1 cellular context compared by ENCODE assay signal in the genomic region with DNA sequence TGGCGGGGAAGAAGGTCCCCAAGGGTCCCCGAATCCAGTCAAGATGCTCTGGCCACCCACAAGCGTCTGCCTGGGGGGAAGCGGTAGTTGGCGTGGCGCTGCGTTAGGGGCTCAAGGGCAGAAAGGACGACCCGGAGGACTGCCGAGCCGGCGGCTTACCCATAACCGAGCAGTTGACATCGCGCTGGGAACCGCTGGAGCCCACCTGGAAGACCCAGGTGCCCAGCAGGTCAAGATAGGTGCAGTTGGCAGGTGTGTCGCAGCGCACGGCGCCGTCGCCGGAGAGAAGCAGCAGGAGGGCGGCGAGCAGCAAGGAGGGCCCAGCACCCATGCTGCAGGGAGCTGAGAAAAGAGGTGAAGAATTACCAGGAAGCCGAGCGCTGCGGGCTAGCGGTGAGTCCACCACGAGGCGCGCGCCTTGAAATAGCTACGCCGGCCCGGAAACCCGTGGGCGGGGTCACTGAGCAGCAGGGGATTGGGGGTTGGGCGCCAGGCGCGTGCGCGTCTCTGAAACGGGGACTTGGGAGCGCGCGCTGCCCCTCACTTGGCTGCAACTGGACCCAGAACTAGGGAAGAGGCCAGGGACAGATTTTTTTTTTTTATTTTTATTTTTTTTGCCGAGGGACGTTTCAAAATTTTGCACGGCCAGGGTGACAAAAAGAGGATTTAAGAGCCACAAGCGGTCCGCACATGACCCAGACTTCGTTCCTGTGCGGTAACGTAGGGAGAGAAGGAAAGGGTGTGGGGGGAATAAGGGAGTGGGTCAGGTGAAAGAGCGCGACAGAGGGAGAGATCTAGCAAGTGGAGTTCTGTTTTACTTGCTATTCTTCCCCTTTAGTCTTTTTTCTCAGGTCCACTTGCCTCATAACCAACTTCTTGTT.
TF ChIP-seq lines count a peak whose summit lies in the region.

Gene CTSC, minus strand, starts transcription at position 395 of the 881 bp plus-strand sequence. Its CDS starts 64 bp downstream, at position 331.

TF ChIP-seq in HEK293, 187 proteins besides CTCF, POLR2A, EP300 and RAD21 (continued from another document and continues in another):
- TF ChIP-seq ZNF488 (tag by site-specific recombination; IDR thresholded peaks at IDR 0.05) (no peak), ZIC2 (tag by site-specific recombination; IDR thresholded peaks at IDR 0.05) (peak; percentile 89), SP2 (tag by site-specific recombination; IDR thresholded peaks at IDR 0.05) (peak; percentile 44), GFI1B (tag by site-specific recombination; IDR thresholded peaks at IDR 0.05) (no peak), ZNF239 (tag by site-specific recombination; IDR thresholded peaks at IDR 0.05) (no peak), SCRT2 (tag by site-specific recombination; IDR thresholded peaks at IDR 0.05) (no peak), ZNF366 (tag by site-specific recombination; conservative IDR thresholded peaks at IDR 0.05) (peak; percentile 37; the same call in 1 of the 2 replicates), ZNF560 (tag by site-specific recombination; IDR thresholded peaks at IDR 0.05; ENCODE audit: borderline replicate concordance) (no peak), BCL11A (tag by site-specific recombination; IDR thresholded peaks at IDR 0.05; ENCODE audit: low read depth) (no peak), KLF16 (tag by site-specific recombination; IDR thresholded peaks at IDR 0.05) (peak; percentile 32; the same call in 1 of the 2 replicates), KLF9 (tag by site-specific recombination; IDR thresholded peaks at IDR 0.05; ENCODE audit: low read depth) (peak; percentile 76), ZNF169 (tag by site-specific recombination; IDR thresholded peaks at IDR 0.05) (no peak), PRDM10 (tag by site-specific recombination; IDR thresholded peaks at IDR 0.05) (no peak; the same call in 1 of the 2 replicates), REPIN1 (tag by site-specific recombination; IDR thresholded peaks at IDR 0.05; ENCODE audit: low read depth) (no peak), ZNF558 (tag by site-specific recombination; IDR thresholded peaks at IDR 0.05) (no peak), RBAK (tag by site-specific recombination; IDR thresholded peaks at IDR 0.05) (no peak), ZBTB1 (tag by site-specific recombination; IDR thresholded peaks at IDR 0.05) (no peak), ZNF394 (tag by site-specific recombination; IDR thresholded peaks at IDR 0.05; ENCODE audit: borderline replicate concordance) (no peak; the same call in 1 of the 2 replicates), ZNF140 (tag by site-specific recombination; IDR thresholded peaks at IDR 0.05) (no peak), ZNF184 (tag by site-specific recombination; IDR thresholded peaks at IDR 0.05) (0 out of 2 replicates have a peak, but pooled peaks have one; percentile 24), ZNF223 (tag by site-specific recombination; IDR thresholded peaks at IDR 0.05) (no peak), SP3 (tag by site-specific recombination; IDR thresholded peaks at IDR 0.05) (0 out of 2 replicates have a peak, but pooled peaks have one; percentile 19), ZNF585B (tag by site-specific recombination; IDR thresholded peaks at IDR 0.05) (no peak), ZNF202 (tag by site-specific recombination; IDR thresholded peaks at IDR 0.05; ENCODE audit: borderline replicate concordance) (no peak), ZBTB26 (tag by site-specific recombination; optimal IDR thresholded peaks at IDR 0.05) (peak; percentile 87), ZSCAN23 (tag by site-specific recombination; IDR thresholded peaks at IDR 0.05) (no peak), ZNF777 (tag by site-specific recombination; IDR thresholded peaks at IDR 0.05; ENCODE audit: borderline replicate concordance) (no peak), ZFP37 (tag by site-specific recombination; IDR thresholded peaks at IDR 0.05) (peak; percentile 82), IKZF3 (tag by site-specific recombination; IDR thresholded peaks at IDR 0.05) (no peak), ZNF792 (tag by site-specific recombination; IDR thresholded peaks at IDR 0.05) (no peak), PRDM6 (tag by site-specific recombination; IDR thresholded peaks at IDR 0.05) (no peak), ZBTB7A (tag by site-specific recombination; IDR thresholded peaks at IDR 0.05; ENCODE audit: low read depth) (no peak), ZNF350 (tag by site-specific recombination; IDR thresholded peaks at IDR 0.05) (no peak), ZNF843 (tag by site-specific recombination; IDR thresholded peaks at IDR 0.05) (no peak), ZFP3 (tag by site-specific recombination; IDR thresholded peaks at IDR 0.05; ENCODE audit: low read depth) (no peak), ZBTB20 (tag by site-specific recombination; IDR thresholded peaks at IDR 0.05) (0 out of 2 replicates have a peak, but pooled peaks have one; percentile 33), ZNF174 (tag by site-specific recombination; IDR thresholded peaks at IDR 0.05) (no peak), ZNF791 (tag by site-specific recombination; IDR thresholded peaks at IDR 0.05) (no peak), PRDM2 (tag by site-specific recombination; IDR thresholded peaks at IDR 0.05; ENCODE audit: borderline replicate concordance) (no peak), ZNF658 (tag by site-specific recombination; IDR thresholded peaks at IDR 0.05) (no peak)
- TF ChIP-seq, protein P1, sequence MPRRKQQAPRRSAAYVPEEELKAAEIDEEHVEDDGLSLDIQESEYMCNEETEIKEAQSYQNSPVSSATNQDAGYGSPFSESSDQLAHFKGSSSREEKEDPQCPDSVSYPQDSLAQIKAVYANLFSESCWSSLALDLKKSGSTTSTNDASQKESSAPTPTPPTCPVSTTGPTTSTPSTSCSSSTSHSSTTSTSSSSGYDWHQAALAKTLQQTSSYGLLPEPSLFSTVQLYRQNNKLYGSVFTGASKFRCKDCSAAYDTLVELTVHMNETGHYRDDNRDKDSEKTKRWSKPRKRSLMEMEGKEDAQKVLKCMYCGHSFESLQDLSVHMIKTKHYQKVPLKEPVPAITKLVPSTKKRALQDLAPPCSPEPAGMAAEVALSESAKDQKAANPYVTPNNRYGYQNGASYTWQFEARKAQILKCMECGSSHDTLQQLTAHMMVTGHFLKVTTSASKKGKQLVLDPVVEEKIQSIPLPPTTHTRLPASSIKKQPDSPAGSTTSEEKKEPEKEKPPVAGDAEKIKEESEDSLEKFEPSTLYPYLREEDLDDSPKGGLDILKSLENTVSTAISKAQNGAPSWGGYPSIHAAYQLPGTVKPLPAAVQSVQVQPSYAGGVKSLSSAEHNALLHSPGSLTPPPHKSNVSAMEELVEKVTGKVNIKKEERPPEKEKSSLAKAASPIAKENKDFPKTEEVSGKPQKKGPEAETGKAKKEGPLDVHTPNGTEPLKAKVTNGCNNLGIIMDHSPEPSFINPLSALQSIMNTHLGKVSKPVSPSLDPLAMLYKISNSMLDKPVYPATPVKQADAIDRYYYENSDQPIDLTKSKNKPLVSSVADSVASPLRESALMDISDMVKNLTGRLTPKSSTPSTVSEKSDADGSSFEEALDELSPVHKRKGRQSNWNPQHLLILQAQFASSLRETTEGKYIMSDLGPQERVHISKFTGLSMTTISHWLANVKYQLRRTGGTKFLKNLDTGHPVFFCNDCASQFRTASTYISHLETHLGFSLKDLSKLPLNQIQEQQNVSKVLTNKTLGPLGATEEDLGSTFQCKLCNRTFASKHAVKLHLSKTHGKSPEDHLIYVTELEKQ (tag by site-specific recombination; IDR thresholded peaks at IDR 0.05; ENCODE audit: borderline replicate concordance), result no peak
